Comparison of ENCODE assay signal across 1 cellular context in the genomic region with DNA sequence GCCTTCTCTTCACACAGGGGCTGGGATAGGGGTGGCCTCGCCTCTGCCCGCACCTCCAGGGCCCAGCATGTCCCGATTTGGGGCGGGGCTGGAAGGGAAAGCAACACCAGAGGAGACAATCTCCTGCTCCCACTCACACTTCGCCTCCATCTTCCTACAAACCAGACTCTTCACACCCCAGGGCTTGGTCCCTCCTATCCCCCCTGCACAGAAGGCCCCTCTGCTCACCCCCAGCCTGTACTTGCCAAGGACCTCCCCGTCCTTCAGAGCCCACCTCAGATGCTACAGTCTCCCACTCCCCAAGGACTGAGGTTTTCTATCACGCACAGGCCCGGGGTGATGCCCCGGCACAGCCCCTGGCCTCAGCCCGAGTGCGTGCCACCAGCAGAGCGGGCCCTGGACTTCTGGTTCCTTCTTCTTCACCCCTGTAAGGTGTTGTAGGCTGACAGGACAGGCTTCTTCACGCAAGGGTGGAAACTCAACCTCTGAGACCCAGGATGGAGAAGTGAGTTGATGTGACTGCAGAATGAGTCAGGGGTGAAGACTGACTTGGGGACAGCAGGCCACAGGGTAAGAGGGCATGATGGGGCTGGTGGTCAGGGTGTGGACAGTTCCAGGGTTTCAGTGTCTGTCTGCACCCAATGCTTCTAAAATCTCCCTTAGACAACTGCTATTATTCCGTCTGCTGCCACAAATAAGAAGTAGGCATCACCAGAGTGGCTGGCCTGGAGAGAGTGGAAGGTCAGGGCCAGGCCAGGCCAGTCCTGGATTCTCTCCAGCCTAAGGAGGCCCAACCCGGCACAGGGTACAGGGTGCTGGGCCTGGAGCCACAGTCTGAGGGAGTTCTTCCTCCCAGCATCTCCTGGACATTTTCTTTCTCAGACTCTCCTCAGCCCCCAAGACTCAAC.
TF ChIP-seq lines count a peak whose summit lies in the region.

No MANE protein-coding gene starts in this region.

TF ChIP-seq in HepG2, 621 proteins besides CTCF, POLR2A, EP300 and RAD21 (continues in another document):
- TF ChIP-seq, protein P1, sequence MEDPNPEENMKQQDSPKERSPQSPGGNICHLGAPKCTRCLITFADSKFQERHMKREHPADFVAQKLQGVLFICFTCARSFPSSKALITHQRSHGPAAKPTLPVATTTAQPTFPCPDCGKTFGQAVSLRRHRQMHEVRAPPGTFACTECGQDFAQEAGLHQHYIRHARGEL (CRISPR knock-in tag; IDR thresholded peaks at IDR 0.05), result no peak
- TF ChIP-seq ZNF234 (CRISPR knock-in tag; conservative IDR thresholded peaks at IDR 0.05) (no peak), ZNF331 (CRISPR knock-in tag; IDR thresholded peaks at IDR 0.05) (no peak), ZFP91 (CRISPR knock-in tag; IDR thresholded peaks at IDR 0.05; ENCODE audit: borderline replicate concordance) (0 out of 2 replicates have a peak, but pooled peaks have one; percentile 12), ATF1 (CRISPR knock-in tag; IDR thresholded peaks at IDR 0.05) (no peak), DPF2 (CRISPR knock-in tag; IDR thresholded peaks at IDR 0.05; ENCODE audit: borderline replicate concordance, low read depth) (no peak), ZNF136 (CRISPR knock-in tag; IDR thresholded peaks at IDR 0.05; ENCODE audit: low read depth) (no peak), ZKSCAN5 (CRISPR knock-in tag; IDR thresholded peaks at IDR 0.05) (no peak), ZNF644 (CRISPR knock-in tag; IDR thresholded peaks at IDR 0.05; ENCODE audit: low read depth) (no peak), KMT2B (CRISPR knock-in tag; IDR thresholded peaks at IDR 0.05) (no peak), HNF1A (IDR thresholded peaks at IDR 0.05; ENCODE audit: low read depth) (no peak), HNF1A (CRISPR knock-in tag; IDR thresholded peaks at IDR 0.05; ENCODE audit: borderline replicate concordance) (no peak), MIXL1 (CRISPR knock-in tag; IDR thresholded peaks at IDR 0.05) (no peak), ZFY (CRISPR knock-in tag; IDR thresholded peaks at IDR 0.05) (peak; percentile 29; the same call in 1 of the 2 replicates), FOXA1 (IDR thresholded peaks at IDR 0.05) (no peak), FOXA1 (CRISPR knock-in tag; IDR thresholded peaks at IDR 0.05) (no peak), ZNF75D (CRISPR knock-in tag; IDR thresholded peaks at IDR 0.05; ENCODE audit: borderline replicate concordance) (no peak), ZNF20 (CRISPR knock-in tag; IDR thresholded peaks at IDR 0.05) (no peak), HMGA1 (CRISPR knock-in tag; conservative IDR thresholded peaks at IDR 0.05) (no peak), ZNF180 (CRISPR knock-in tag; IDR thresholded peaks at IDR 0.05; ENCODE audit: borderline replicate concordance, low read depth) (no peak), GATAD2A (CRISPR knock-in tag; IDR thresholded peaks at IDR 0.05) (0 out of 2 replicates have a peak, but pooled peaks have one; percentile 20), ATRX (CRISPR knock-in tag; IDR thresholded peaks at IDR 0.05; ENCODE audit: borderline replicate concordance) (no peak), NFKB2 (CRISPR knock-in tag; IDR thresholded peaks at IDR 0.05; ENCODE audit: borderline replicate concordance) (peak; percentile 35; the same call in 1 of the 2 replicates), U2AF1 (optimal IDR thresholded peaks at IDR 0.05; ENCODE audit: low read depth, low read length) (no peak), ETV5 (CRISPR knock-in tag; IDR thresholded peaks at IDR 0.05; ENCODE audit: borderline replicate concordance) (no peak), ZNF879 (CRISPR knock-in tag; IDR thresholded peaks at IDR 0.05) (no peak), ZNF350 (CRISPR knock-in tag; IDR thresholded peaks at IDR 0.05; ENCODE audit: borderline replicate concordance, low read depth) (no peak), KMT2A (CRISPR knock-in tag; IDR thresholded peaks at IDR 0.05) (no peak), ZFX (CRISPR knock-in tag; IDR thresholded peaks at IDR 0.05; ENCODE audit: low read depth) (peak; percentile 5; the same call in 1 of the 2 replicates), ZNF264 (CRISPR knock-in tag; IDR thresholded peaks at IDR 0.05) (no peak)
- TF ChIP-seq, protein P2, sequence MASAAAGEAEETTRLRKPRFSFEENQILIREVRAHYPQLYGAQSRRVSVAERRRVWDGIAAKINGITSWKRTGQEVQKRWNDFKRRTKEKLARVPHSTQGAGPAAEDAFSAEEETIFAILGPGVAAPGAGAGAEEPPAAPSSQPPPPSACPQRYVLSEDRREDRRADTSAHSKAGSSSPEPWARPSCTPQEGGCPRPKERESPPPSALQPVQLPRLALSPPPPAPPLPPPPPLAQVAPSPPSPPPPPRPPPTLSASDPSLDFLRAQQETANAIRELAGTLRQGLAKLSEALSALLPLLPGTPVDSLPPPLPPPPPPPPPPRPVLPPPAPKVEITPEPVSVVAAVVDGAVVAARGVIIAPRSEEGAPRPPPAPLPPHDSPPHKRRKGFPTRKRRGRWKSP (CRISPR knock-in tag; IDR thresholded peaks at IDR 0.05), result no peak
- TF ChIP-seq, protein P3, sequence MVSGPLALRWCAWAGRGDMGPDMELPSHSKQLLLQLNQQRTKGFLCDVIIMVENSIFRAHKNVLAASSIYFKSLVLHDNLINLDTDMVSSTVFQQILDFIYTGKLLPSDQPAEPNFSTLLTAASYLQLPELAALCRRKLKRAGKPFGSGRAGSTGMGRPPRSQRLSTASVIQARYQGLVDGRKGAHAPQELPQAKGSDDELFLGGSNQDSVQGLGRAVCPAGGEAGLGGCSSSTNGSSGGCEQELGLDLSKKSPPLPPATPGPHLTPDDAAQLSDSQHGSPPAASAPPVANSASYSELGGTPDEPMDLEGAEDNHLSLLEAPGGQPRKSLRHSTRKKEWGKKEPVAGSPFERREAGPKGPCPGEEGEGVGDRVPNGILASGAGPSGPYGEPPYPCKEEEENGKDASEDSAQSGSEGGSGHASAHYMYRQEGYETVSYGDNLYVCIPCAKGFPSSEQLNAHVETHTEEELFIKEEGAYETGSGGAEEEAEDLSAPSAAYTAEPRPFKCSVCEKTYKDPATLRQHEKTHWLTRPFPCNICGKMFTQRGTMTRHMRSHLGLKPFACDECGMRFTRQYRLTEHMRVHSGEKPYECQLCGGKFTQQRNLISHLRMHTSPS (CRISPR knock-in tag; IDR thresholded peaks at IDR 0.05; ENCODE audit: low read depth), result no peak
- TF ChIP-seq, protein P4, sequence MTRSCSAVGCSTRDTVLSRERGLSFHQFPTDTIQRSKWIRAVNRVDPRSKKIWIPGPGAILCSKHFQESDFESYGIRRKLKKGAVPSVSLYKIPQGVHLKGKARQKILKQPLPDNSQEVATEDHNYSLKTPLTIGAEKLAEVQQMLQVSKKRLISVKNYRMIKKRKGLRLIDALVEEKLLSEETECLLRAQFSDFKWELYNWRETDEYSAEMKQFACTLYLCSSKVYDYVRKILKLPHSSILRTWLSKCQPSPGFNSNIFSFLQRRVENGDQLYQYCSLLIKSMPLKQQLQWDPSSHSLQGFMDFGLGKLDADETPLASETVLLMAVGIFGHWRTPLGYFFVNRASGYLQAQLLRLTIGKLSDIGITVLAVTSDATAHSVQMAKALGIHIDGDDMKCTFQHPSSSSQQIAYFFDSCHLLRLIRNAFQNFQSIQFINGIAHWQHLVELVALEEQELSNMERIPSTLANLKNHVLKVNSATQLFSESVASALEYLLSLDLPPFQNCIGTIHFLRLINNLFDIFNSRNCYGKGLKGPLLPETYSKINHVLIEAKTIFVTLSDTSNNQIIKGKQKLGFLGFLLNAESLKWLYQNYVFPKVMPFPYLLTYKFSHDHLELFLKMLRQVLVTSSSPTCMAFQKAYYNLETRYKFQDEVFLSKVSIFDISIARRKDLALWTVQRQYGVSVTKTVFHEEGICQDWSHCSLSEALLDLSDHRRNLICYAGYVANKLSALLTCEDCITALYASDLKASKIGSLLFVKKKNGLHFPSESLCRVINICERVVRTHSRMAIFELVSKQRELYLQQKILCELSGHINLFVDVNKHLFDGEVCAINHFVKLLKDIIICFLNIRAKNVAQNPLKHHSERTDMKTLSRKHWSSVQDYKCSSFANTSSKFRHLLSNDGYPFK (CRISPR knock-in tag; IDR thresholded peaks at IDR 0.05; ENCODE audit: borderline replicate concordance), result no peak
- TF ChIP-seq, protein P5, sequence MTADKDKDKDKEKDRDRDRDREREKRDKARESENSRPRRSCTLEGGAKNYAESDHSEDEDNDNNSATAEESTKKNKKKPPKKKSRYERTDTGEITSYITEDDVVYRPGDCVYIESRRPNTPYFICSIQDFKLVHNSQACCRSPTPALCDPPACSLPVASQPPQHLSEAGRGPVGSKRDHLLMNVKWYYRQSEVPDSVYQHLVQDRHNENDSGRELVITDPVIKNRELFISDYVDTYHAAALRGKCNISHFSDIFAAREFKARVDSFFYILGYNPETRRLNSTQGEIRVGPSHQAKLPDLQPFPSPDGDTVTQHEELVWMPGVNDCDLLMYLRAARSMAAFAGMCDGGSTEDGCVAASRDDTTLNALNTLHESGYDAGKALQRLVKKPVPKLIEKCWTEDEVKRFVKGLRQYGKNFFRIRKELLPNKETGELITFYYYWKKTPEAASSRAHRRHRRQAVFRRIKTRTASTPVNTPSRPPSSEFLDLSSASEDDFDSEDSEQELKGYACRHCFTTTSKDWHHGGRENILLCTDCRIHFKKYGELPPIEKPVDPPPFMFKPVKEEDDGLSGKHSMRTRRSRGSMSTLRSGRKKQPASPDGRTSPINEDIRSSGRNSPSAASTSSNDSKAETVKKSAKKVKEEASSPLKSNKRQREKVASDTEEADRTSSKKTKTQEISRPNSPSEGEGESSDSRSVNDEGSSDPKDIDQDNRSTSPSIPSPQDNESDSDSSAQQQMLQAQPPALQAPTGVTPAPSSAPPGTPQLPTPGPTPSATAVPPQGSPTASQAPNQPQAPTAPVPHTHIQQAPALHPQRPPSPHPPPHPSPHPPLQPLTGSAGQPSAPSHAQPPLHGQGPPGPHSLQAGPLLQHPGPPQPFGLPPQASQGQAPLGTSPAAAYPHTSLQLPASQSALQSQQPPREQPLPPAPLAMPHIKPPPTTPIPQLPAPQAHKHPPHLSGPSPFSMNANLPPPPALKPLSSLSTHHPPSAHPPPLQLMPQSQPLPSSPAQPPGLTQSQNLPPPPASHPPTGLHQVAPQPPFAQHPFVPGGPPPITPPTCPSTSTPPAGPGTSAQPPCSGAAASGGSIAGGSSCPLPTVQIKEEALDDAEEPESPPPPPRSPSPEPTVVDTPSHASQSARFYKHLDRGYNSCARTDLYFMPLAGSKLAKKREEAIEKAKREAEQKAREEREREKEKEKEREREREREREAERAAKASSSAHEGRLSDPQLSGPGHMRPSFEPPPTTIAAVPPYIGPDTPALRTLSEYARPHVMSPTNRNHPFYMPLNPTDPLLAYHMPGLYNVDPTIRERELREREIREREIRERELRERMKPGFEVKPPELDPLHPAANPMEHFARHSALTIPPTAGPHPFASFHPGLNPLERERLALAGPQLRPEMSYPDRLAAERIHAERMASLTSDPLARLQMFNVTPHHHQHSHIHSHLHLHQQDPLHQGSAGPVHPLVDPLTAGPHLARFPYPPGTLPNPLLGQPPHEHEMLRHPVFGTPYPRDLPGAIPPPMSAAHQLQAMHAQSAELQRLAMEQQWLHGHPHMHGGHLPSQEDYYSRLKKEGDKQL (CRISPR knock-in tag; IDR thresholded peaks at IDR 0.05; ENCODE audit: low read depth), result no peak
- TF ChIP-seq, protein P6, sequence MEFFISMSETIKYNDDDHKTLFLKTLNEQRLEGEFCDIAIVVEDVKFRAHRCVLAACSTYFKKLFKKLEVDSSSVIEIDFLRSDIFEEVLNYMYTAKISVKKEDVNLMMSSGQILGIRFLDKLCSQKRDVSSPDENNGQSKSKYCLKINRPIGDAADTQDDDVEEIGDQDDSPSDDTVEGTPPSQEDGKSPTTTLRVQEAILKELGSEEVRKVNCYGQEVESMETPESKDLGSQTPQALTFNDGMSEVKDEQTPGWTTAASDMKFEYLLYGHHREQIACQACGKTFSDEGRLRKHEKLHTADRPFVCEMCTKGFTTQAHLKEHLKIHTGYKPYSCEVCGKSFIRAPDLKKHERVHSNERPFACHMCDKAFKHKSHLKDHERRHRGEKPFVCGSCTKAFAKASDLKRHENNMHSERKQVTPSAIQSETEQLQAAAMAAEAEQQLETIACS (CRISPR knock-in tag; IDR thresholded peaks at IDR 0.05), result no peak
